Comparison of ENCODE assay signal across 1 cellular context in the genomic region with DNA sequence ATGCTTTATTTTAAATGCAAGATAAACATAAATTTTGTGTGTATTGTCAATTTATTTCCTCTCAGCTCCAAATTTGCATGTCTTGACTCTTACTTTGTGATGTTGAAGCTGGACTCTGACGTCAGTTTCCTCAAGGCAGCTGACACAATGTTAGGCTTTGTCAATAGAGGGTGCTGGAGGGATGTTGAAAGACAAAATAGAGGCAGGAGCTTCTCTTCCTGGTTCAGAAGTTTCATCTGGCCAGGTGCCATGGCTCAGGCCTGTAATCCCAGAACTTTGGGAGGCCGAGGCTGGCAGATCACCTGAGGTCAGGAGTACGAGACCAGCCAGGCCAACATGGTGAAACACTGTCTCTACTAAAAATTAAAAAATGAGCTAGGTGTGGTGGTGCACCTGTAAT.
TF ChIP-seq lines count a peak whose summit lies in the region.

No MANE protein-coding gene starts in this region.

TF ChIP-seq in HepG2, 621 proteins besides CTCF, POLR2A, EP300 and RAD21 (continued from another document):
- TF ChIP-seq ZNF232 (CRISPR knock-in tag; IDR thresholded peaks at IDR 0.05; ENCODE audit: borderline replicate concordance) = no peak
- TF ChIP-seq, protein P1, sequence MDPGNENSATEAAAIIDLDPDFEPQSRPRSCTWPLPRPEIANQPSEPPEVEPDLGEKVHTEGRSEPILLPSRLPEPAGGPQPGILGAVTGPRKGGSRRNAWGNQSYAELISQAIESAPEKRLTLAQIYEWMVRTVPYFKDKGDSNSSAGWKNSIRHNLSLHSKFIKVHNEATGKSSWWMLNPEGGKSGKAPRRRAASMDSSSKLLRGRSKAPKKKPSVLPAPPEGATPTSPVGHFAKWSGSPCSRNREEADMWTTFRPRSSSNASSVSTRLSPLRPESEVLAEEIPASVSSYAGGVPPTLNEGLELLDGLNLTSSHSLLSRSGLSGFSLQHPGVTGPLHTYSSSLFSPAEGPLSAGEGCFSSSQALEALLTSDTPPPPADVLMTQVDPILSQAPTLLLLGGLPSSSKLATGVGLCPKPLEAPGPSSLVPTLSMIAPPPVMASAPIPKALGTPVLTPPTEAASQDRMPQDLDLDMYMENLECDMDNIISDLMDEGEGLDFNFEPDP (CRISPR knock-in tag; conservative IDR thresholded peaks at IDR 0.05) = no peak
- TF ChIP-seq ZNF747 (CRISPR knock-in tag; IDR thresholded peaks at IDR 0.05; ENCODE audit: borderline replicate concordance) = no peak
- TF ChIP-seq FOXA1 (IDR thresholded peaks at IDR 0.05) = no peak
- peak; percentile 12; the same call in 1 of the 2 replicates for TF ChIP-seq FOXA1 (CRISPR knock-in tag; IDR thresholded peaks at IDR 0.05)
- no peak for TF ChIP-seq ZFP36L1 (CRISPR knock-in tag; IDR thresholded peaks at IDR 0.05)
- no peak for TF ChIP-seq SRF (IDR thresholded peaks at IDR 0.05; ENCODE audit: low read depth, low read length)
- TF ChIP-seq HHEX (CRISPR knock-in tag; IDR thresholded peaks at IDR 0.05) = no peak
- TF ChIP-seq ELF1 (CRISPR knock-in tag; IDR thresholded peaks at IDR 0.05) = 0 out of 2 replicates have a peak, but pooled peaks have one; percentile 34
- peak; percentile 75; the same call in 1 of the 2 replicates for TF ChIP-seq ZBTB21 (CRISPR knock-in tag; IDR thresholded peaks at IDR 0.05)
- TF ChIP-seq, protein P2, sequence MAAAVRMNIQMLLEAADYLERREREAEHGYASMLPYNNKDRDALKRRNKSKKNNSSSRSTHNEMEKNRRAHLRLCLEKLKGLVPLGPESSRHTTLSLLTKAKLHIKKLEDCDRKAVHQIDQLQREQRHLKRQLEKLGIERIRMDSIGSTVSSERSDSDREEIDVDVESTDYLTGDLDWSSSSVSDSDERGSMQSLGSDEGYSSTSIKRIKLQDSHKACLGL (CRISPR knock-in tag; IDR thresholded peaks at IDR 0.05) = no peak
- TF ChIP-seq ZFP41 (CRISPR knock-in tag; IDR thresholded peaks at IDR 0.05; ENCODE audit: borderline replicate concordance) = no peak
- no peak for TF ChIP-seq KAT2B (IDR thresholded peaks at IDR 0.05; ENCODE audit: borderline replicate concordance, low read depth, low read length)
- no peak for TF ChIP-seq ZNF251 (CRISPR knock-in tag; IDR thresholded peaks at IDR 0.05)
- TF ChIP-seq RARA (CRISPR knock-in tag; IDR thresholded peaks at IDR 0.05) = no peak
- TF ChIP-seq, protein P3, sequence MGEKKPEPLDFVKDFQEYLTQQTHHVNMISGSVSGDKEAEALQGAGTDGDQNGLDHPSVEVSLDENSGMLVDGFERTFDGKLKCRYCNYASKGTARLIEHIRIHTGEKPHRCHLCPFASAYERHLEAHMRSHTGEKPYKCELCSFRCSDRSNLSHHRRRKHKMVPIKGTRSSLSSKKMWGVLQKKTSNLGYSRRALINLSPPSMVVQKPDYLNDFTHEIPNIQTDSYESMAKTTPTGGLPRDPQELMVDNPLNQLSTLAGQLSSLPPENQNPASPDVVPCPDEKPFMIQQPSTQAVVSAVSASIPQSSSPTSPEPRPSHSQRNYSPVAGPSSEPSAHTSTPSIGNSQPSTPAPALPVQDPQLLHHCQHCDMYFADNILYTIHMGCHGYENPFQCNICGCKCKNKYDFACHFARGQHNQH (CRISPR knock-in tag; IDR thresholded peaks at IDR 0.05) = no peak
- TF ChIP-seq TOE1 (CRISPR knock-in tag; IDR thresholded peaks at IDR 0.05) = no peak
- TF ChIP-seq STAG1 (CRISPR knock-in tag; IDR thresholded peaks at IDR 0.05) = peak; percentile 49
